8 cellular contexts compared by ENCODE assay signal in the genomic region with DNA sequence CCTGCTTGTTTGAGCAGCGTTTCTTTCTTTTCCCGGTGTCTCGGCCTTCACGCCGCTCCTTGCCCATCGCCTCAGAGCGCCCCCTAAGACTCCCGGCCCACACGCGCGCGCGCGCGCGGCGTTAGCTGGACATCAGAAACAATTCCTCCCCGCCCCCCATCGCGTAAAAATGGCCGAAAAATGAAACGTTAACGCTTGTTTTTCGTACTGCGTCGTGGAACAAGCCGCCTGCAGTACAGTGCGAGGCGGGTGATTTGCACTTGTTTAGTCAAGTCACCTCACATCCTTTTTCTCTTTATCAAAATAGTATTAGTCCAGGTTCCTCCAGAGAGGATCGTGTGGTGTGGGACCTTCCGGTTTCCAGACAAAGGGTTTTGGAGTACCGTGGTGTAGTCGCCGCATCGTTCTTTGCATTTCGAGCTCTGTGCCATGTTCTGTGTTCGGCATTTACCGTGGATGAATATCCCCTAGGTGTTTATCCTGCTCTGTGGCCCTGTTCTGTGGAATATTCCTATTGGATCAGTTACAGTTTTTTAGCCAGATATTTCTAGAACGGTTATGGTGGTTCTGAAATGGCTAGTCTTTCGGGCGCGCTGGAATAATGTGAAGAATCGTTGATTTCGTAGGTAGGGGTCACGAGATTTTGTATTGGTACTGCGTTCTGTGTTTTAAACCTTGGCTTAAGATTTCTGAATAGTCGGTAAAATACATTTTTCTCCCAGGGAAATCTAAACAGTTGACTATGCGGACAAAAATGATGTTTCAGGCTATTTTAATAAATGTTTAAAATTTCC. TPM values are rescaled to one million over a fixed set of nuclear protein-coding genes. Genes with fewer than 3 reads are reported as not detected.
DNase-seq lines count a peak whose midpoint lies in the region; ATAC-seq and TF ChIP-seq lines count a peak whose summit lies in the region.

No MANE protein-coding gene starts in this region.

- no peaks in the 10 kb centered on the region for H3K27me3 ChIP-seq in KMS-11 (ENCODE audit: insufficient read depth, low read depth)
- H3K27me3 ChIP-seq in heart right ventricle: no peaks in the 10 kb centered on the region
- H3K27me3 ChIP-seq in aorta (ENCODE audit: control insufficient read depth in 1 of 2, insufficient read depth in 2 of 2, low read length in 1 of 2): no peaks in the 10 kb centered on the region

- TF ChIP-seq CTCF in KMS-11 (conservative IDR thresholded peaks at IDR 0.05; ENCODE audit: low read depth, low read length) (0 out of 2 replicates have a peak, but pooled peaks have one; percentile 23), heart right ventricle (IDR thresholded peaks at IDR 0.05) (peak in 7 of 9 donors; percentile 3 to 56 (median 44))

- 0 to 1% methylated on average over 48 of the region's 48 CpGs for WGBS in heart right ventricle, 2 donors
- WGBS in aorta, 2 donors: 0 to 1% methylated on average over 48 of the region's 48 CpGs

- H3K36me3 ChIP-seq in KMS-11 (ENCODE audit: insufficient read depth) (no peaks in the 10 kb centered on the region), SK-N-MC (ENCODE audit: insufficient read depth, low read length) (peaks cover 40% of the 10 kb centered on the region), heart right ventricle (no peaks in the 10 kb centered on the region), aorta (ENCODE audit: control insufficient read depth in 1 of 2, insufficient read depth in 2 of 2, low read length in 1 of 2) (no peaks in the 10 kb centered on the region)

- ATAC-seq in GM21717 (IDR thresholded peaks at IDR 0.05; ENCODE audit: unreplicated experiment) (peak; percentile 32), heart right ventricle (peak; percentile 44 to 73 (median 62)), aorta (ENCODE audit: low FRiP score) (peak; percentile 82)

- DNase-seq in ELF-1 (ENCODE audit: low read depth, low spot score) (peak; percentile 86), SK-N-MC (ENCODE audit: low read depth, low spot score) (no peak), amniotic epithelial cell (ENCODE audit: low read depth) (peak; percentile 76), heart right ventricle (peak; percentile 75 to 83), posterior cingulate gyrus (peak; percentile 61 to 96 (median 75)), aorta (peak; percentile 84 to 92)

- H3K4me3 ChIP-seq in KMS-11 (IDR thresholded peaks at IDR 0.05; ENCODE audit: insufficient read depth, low read depth, low read length) (peak overlapping the region; percentile 37), SK-N-MC (peak overlapping the region; percentile 97), heart right ventricle (peak overlapping the region; percentile 70 to 99 (median 88)), aorta (ENCODE audit: low read length in 2 of 2) (peak overlapping the region; percentile 54 to 87)

- peaks cover 51% of the 10 kb centered on the region for H4K20me1 ChIP-seq in KMS-11 (ENCODE audit: insufficient read depth)

- H3K9me3 ChIP-seq in SK-N-MC (ENCODE audit: low read depth, low read length) (no peaks in the 10 kb centered on the region), heart right ventricle (no peaks in the 10 kb centered on the region), aorta (ENCODE audit: control insufficient read depth, low read length) (no peaks in the 10 kb centered on the region)

- H2AFZ ChIP-seq in KMS-11 (ENCODE audit: low read depth): peak overlapping the region; percentile 72

- H3K79me2 ChIP-seq in KMS-11 (ENCODE audit: insufficient read depth, low read depth): peaks cover 60% of the 10 kb centered on the region

- H3K9ac ChIP-seq in KMS-11 (peak overlapping the region; percentile 99), SK-N-MC (ENCODE audit: insufficient read length) (peak overlapping the region; percentile 100)

- H3K4me2 ChIP-seq in KMS-11: peak overlapping the region; percentile 84

- H3K27ac ChIP-seq in KMS-11: peak overlapping the region; percentile 99
- peak overlapping the region; percentile 98 for H3K27ac ChIP-seq in SK-N-MC
- H3K27ac ChIP-seq in heart right ventricle: peak overlapping the region; percentile 97 to 100 (median 100)
- peak overlapping the region; percentile 95 to 97 for H3K27ac ChIP-seq in aorta (ENCODE audit: low read depth in 1 of 2, low read length in 2 of 2)

- intact Hi-C loops in heart right ventricle (cut with DNase I): loop anchor here in 6 of 10 donors (5.0 kb wide), 3 partner anchors 48 to 123 kb away; partner anchors contain the start of gene PAIP2 (in 6 of the 6)
- intact Hi-C loops in posterior cingulate gyrus (cut with DNase I): loop anchor here (2.0 kb wide), 1 partner anchor 46 kb away; the partner anchor contains the start of gene PAIP2
- intact Hi-C loops in aorta (cut with DNase I): loop anchor here (5.0 kb wide), 1 partner anchor 48 kb away; the partner anchor contains the start of gene PAIP2 (in 2 of the 2)

- H3K4me1 ChIP-seq in KMS-11 (ENCODE audit: low read depth, poor library complexity, severe bottlenecking) (peaks cover 48% of the 10 kb centered on the region), heart right ventricle (peaks cover 4 to 55% (median 48%) of the 10 kb centered on the region in 9 donors), aorta (ENCODE audit: control insufficient read depth in 1 of 2, insufficient read depth in 2 of 2, low read length in 2 of 2) (no peaks in the 10 kb centered on the region)

RNA-seq across cellular contexts. Expression of gene MATR3, which starts 1.0 kb away (rescaled TPM):
- total RNA-seq in heart right ventricle: 100 to 1,000 TPM; 122 to 209 (median 176) TPM
- polyA plus RNA-seq in heart right ventricle: 100 to 1,000 TPM in 1 of 2 donors, 10 to 100 TPM in 1; 86.8 to 134 TPM
- total RNA-seq in aorta: 100 to 1,000 TPM; 183 to 194 TPM
- 100 to 1,000 TPM; 104 to 163 TPM for polyA plus RNA-seq in aorta

RNA-seq across cellular contexts. Expression of gene PAIP2, which starts 47.1 kb away (rescaled TPM):
- total RNA-seq in heart right ventricle (100 to 1,000 TPM; 126 to 173 (median 139) TPM), aorta (10 to 100 TPM; 77.6 to 82.1 TPM)
- polyA plus RNA-seq in heart right ventricle (100 to 1,000 TPM in 1 of 2 donors, 10 to 100 TPM in 1; 43.8 to 103 TPM), aorta (100 to 1,000 TPM; 102 to 154 TPM)

Comparison
In these comparisons a context has a peak if more than half of its experiments do, and no peak if none do; other contexts are left out.
1. ATAC-seq: peak in every context shown above with its lines; median percentile 82 in aorta; 62 in heart right ventricle; 32 in GM21717.
2. H3K4me3 ChIP-seq: peak in every context shown above with its lines; median percentile 97 in SK-N-MC; 88 in heart right ventricle; 70 in aorta; 37 in KMS-11.